ENCODE assay signal across 17 cellular contexts in the genomic region with DNA sequence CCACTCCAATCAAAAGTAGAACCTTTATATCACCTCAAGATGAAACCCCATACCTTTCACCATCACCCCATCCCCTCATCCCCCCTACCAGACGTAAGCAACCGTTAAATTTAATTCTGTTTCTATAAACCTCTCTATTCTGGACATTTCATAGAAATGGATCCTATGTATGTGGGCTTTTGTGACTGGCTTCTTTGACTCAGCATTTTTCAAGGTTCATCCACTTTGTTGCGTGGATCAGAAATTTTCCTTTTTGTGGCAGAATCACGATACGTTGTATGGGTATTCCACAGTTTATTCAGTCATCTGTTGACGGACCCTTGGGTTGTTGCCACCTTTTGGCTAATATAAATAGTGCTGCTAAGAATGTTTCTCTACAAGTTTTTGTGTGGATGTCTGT. TPM values are rescaled to one million over a fixed set of nuclear protein-coding genes. Genes with fewer than 3 reads are reported as not detected.
A peak's percentile ranks its signal among the peaks of the same experiment; 100 is the strongest.
DNase-seq lines count a peak whose midpoint lies in the region; ATAC-seq, FAIRE-seq and TF ChIP-seq lines count a peak whose summit lies in the region.
"Had no signal": no experiment of that assay in that cellular context is flagged by ENCODE, and none has a peak within 500 bp of the region (broad histone marks: within the 10 kb centered on the region; RNA-seq: fewer than 3 reads in every experiment).

No MANE protein-coding gene starts in this region.

- H3K27me3 Mint-ChIP-seq in natural killer cell (ENCODE audit: low read depth in 2 of 2), result no peaks in the 10 kb centered on the region
- H3K27me3 Mint-ChIP-seq in natural killer cell treated with Interleukin-12 subunit alpha and Interleukin-12 subunit beta and Interleukin-15 and Interleukin-18, amount 100 ng/mL, for 72 hours, result no peaks in the 10 kb centered on the region

- TF ChIP-seq EP300 in K562 (IDR thresholded peaks at IDR 0.05; ENCODE audit: low read length), result no peak

- peak overlapping the region; percentile 88 for H3K9ac ChIP-seq in Karpas-422 (ENCODE audit: low read length)
- H3K9ac ChIP-seq in K562 (ENCODE audit: insufficient read depth in 1 of 2, low read depth in 2 of 2, low read length in 2 of 2), result no peak overlapping the region

- no TSS peak for BruUV-seq in K562 (replicated peaks; lab: Mats Ljungman, UMichigan)

- CTCF ChIA-PET in K562 (lab: Yijun Ruan, JAX; ENCODE audit: low intra/inter-chr PET ratio), result no interaction called here

- in situ Hi-C loops in K562 (cut with MboI), result no loop called here

- 20% methylated on average over 6 of the region's 6 CpGs for WGBS in K562 (ENCODE audit: insufficient coverage, low coverage, missing lambda C conversion rate)
- 71 to 85% (median 80%) methylated on average over 6 of the region's 6 CpGs for WGBS in psoas muscle, 3 donors

- no peak overlapping the region for H2AFZ ChIP-seq in Karpas-422 (ENCODE audit: low read length)
- no peak overlapping the region for H2AFZ ChIP-seq in K562 (ENCODE audit: low read depth, low read length)
- H2AFZ ChIP-seq: GM23338 had no signal

- TF ChIP-seq RAD21 in K562 (CRISPR knock-in tag; conservative IDR thresholded peaks at IDR 0.05 in 1 of 2, IDR thresholded peaks at IDR 0.05 in 1 of 2), result no peak

- no peaks in the 10 kb centered on the region for H3K9me3 Mint-ChIP-seq in natural killer cell
- no peaks in the 10 kb centered on the region for H3K9me3 Mint-ChIP-seq in natural killer cell treated with Interleukin-12 subunit alpha and Interleukin-12 subunit beta and Interleukin-15 and Interleukin-18, amount 100 ng/mL, for 72 hours
- H3K9me3 Mint-ChIP-seq: CD4-positive, alpha-beta T cell; GM23338 had no signal

- H3K27ac Mint-ChIP-seq in natural killer cell, result no peak overlapping the region
- no peak overlapping the region for H3K27ac Mint-ChIP-seq in natural killer cell treated with Interleukin-12 subunit alpha and Interleukin-12 subunit beta and Interleukin-15 and Interleukin-18, amount 100 ng/mL, for 72 hours
- H3K27ac Mint-ChIP-seq: CD4-positive, alpha-beta T cell had no signal

- peak overlapping the region; percentile 28 for H3K4me3 Mint-ChIP-seq in natural killer cell
- H3K4me3 Mint-ChIP-seq in natural killer cell treated with Interleukin-12 subunit alpha and Interleukin-12 subunit beta and Interleukin-15 and Interleukin-18, amount 100 ng/mL, for 72 hours, result no peak overlapping the region
- H3K4me3 Mint-ChIP-seq: CD4-positive, alpha-beta T cell; GM23338 had no signal

- peak overlapping the region; percentile 91 for H3K4me2 ChIP-seq in Karpas-422 (ENCODE audit: low read depth, low read length, poor library complexity, severe bottlenecking)
- no peak overlapping the region for H3K4me2 ChIP-seq in K562 (ENCODE audit: insufficient read depth, low read length)
- H3K4me2 ChIP-seq: GM23338 had no signal

- TF ChIP-seq POLR2A in K562 (conservative IDR thresholded peaks at IDR 0.05), result no peak

- TF ChIP-seq CTCF in natural killer cell (IDR thresholded peaks at IDR 0.05), result no peak
- TF ChIP-seq CTCF in K562 (IDR thresholded peaks at IDR 0.05 in 2 of 3, conservative IDR thresholded peaks at IDR 0.05 in 1 of 3; ENCODE audit: insufficient read depth in 2 of 3, low read depth in 1 of 3, low read length in 3 of 3), result no peak
- no peak for TF ChIP-seq CTCF in psoas muscle (IDR thresholded peaks at IDR 0.05)

- DNase-seq in natural killer cell (no peak), Karpas-422 (no peak), K562 (ENCODE audit: extremely low read depth in 1 of 4, low spot score in 3 of 4) (no peak), NCI-H524 treated with DMSO at 0.1 percent for 48 hours (lab: John Stamatoyannopoulos, UW) (no peak), psoas muscle (no peak)
- DNase-seq in natural killer cell treated with Interleukin-12 subunit alpha and Interleukin-12 subunit beta and Interleukin-15 and Interleukin-18, amount 100 ng/mL, for 72 hours (ENCODE audit: low spot score), result no peak
- DNase-seq: 8988T; ACHN; C1 segment of cervical spinal cord; Calu3; CD4-positive, alpha-beta T cell; DMS 273 treated with DMSO at 0.1 percent for 48 hours; DMS79; H7 had no signal

- no peak for ATAC-seq in natural killer cell
- no peak for ATAC-seq in natural killer cell treated with Interleukin-12 subunit alpha and Interleukin-12 subunit beta and Interleukin-15 and Interleukin-18, amount 100 ng/mL, for 72 hours
- ATAC-seq in K562, result no peak
- no peak for ATAC-seq in psoas muscle
- no peak for ATAC-seq in HG03460 (IDR thresholded peaks at IDR 0.05; ENCODE audit: unreplicated experiment)
- ATAC-seq: GM23338 had no signal

- FAIRE-seq in K562 (lab: Jason Lieb, UNC), result no peak
- FAIRE-seq: GM12892 had no signal

- H3K27ac ChIP-seq in Karpas-422 (ENCODE audit: low read length), result peak overlapping the region; percentile 100
- no peak overlapping the region for H3K27ac ChIP-seq in K562 (ENCODE audit: extremely low read depth, low read depth, low read length)
- H3K27ac ChIP-seq in psoas muscle, result no peak overlapping the region

- peaks cover 75 to 81% of the 10 kb centered on the region in 2 donors for H3K4me1 Mint-ChIP-seq in natural killer cell
- peaks cover 46 to 61% of the 10 kb centered on the region in 2 donors for H3K4me1 Mint-ChIP-seq in natural killer cell treated with Interleukin-12 subunit alpha and Interleukin-12 subunit beta and Interleukin-15 and Interleukin-18, amount 100 ng/mL, for 72 hours (ENCODE audit: low read depth in 2 of 2)

- no peaks in the 10 kb centered on the region for H3K36me3 Mint-ChIP-seq in natural killer cell
- H3K36me3 Mint-ChIP-seq in natural killer cell treated with Interleukin-12 subunit alpha and Interleukin-12 subunit beta and Interleukin-15 and Interleukin-18, amount 100 ng/mL, for 72 hours, result peaks cover 4% of the 10 kb centered on the region

- POLR2A ChIA-PET in K562 (lab: Yijun Ruan, JAX), result no interaction called here

- H3K9me1 ChIP-seq in K562 (ENCODE audit: control insufficient read depth, insufficient read depth, low read length), result no peaks in the 10 kb centered on the region

- H3K4me1 ChIP-seq in Karpas-422 (ENCODE audit: low read length) (peaks cover 99% of the 10 kb centered on the region), K562 (replicated peaks in 1 of 2; ENCODE audit: control insufficient read depth in 2 of 2, insufficient read depth in 2 of 2, low read length in 2 of 2) (peaks cover 0 to 3% of the 10 kb centered on the region in 2 experiments; a peak in 2 of 5 replicates), psoas muscle (no peaks in the 10 kb centered on the region)

- no peaks in the 10 kb centered on the region for H3K27me3 ChIP-seq in Karpas-422 (ENCODE audit: low read length)
- peaks cover 1 to 35% of the 10 kb centered on the region in 2 experiments; a peak in 3 of 5 replicates for H3K27me3 ChIP-seq in K562 (ENCODE audit: control insufficient read depth in 2 of 2, insufficient read depth in 2 of 2, low read length in 2 of 2)
- no peaks in the 10 kb centered on the region for H3K27me3 ChIP-seq in psoas muscle (ENCODE audit: insufficient read depth in 3 of 3, low read length in 2 of 3)

- H3K36me3 ChIP-seq in Karpas-422 (ENCODE audit: insufficient read depth, low read length), result peaks cover 72% of the 10 kb centered on the region
- no peaks in the 10 kb centered on the region for H3K36me3 ChIP-seq in K562 (ENCODE audit: control insufficient read depth, insufficient read depth, low read length)
- no peaks in the 10 kb centered on the region for H3K36me3 ChIP-seq in psoas muscle (ENCODE audit: insufficient read depth in 1 of 2, low read depth in 1 of 2)

- peak overlapping the region; percentile 79 for H3K4me3 ChIP-seq in Karpas-422 (ENCODE audit: low read length)
- no peak overlapping the region for H3K4me3 ChIP-seq in K562
- H3K4me3 ChIP-seq in psoas muscle, result no peak overlapping the region
- H3K4me3 ChIP-seq: GM23338 had no signal

- intact Hi-C loops in natural killer cell (cut with micrococcal nuclease), result no loop called here
- intact Hi-C loops in K562 (cut with micrococcal nuclease), result no loop called here
- intact Hi-C loops in psoas muscle (cut with DNase I), result no loop called here

- H3K9me2 ChIP-seq in Karpas-422 (replicated peaks; ENCODE audit: insufficient read depth, low read length), result no peaks in the 10 kb centered on the region

- H3K79me2 ChIP-seq in Karpas-422 (ENCODE audit: low read length), result peaks cover 87% of the 10 kb centered on the region
- no peaks in the 10 kb centered on the region for H3K79me2 ChIP-seq in K562 (ENCODE audit: control insufficient read depth, insufficient read depth, low read length)

- H4K20me1 ChIP-seq in Karpas-422 (ENCODE audit: insufficient read depth, low read depth, low read length) (peaks cover 75% of the 10 kb centered on the region), K562 (replicated peaks; ENCODE audit: control insufficient read depth, insufficient read depth, low read length) (no peaks in the 10 kb centered on the region)

- H3K9me3 ChIP-seq in Karpas-422 (ENCODE audit: low read length), result no peaks in the 10 kb centered on the region
- no peaks in the 10 kb centered on the region for H3K9me3 ChIP-seq in K562 (replicated peaks; ENCODE audit: control insufficient read depth, insufficient read depth, low read depth, low read length)
- H3K9me3 ChIP-seq in psoas muscle, result no peaks in the 10 kb centered on the region

TF ChIP-seq in K562, 482 proteins besides CTCF, POLR2A, EP300 and RAD21 (continues in another document):
- no peak for TF ChIP-seq SMARCA5 (IDR thresholded peaks at IDR 0.05)

RNA-seq across cellular contexts. Expression of a gene that starts 8.6 kb away (rescaled TPM):
- total RNA-seq in natural killer cell (100 to 1,000 TPM; 250 to 298 (median 285) TPM), K562 (2014; rRNA removed) (1.7 and 4.0 TPM in 2 replicates), K562 (2014; rRNA removed; fragmentation: Illumina TruSeq; extraction: Trizol) (2.7 and 3.3 TPM in 2 replicates), K562 (2015; rRNA removed; fragmentation: Illumina TruSeq; extraction: Trizol) (3.9 and 4.0 TPM in 2 replicates), K562 (2021) (7.1 and 8.6 TPM in 2 replicates), psoas muscle (1 to 10 TPM; 2.5 to 4.8 (median 3.0) TPM)
- 100 to 1,000 TPM in 1 of 2 donors, 10 to 100 TPM in 1; 73.4 to 101 TPM for total RNA-seq in natural killer cell treated with Interleukin-12 subunit alpha and Interleukin-12 subunit beta and Interleukin-15 and Interleukin-18, amount 100 ng/mL, for 72 hours
- 574 and 580 TPM in 2 replicates for total RNA-seq in Karpas-422 (2014; rRNA removed; shearing (Covaris generic); ENCODE audit: low replicate concordance)
- total RNA-seq in K562 (2011; cell fraction: chromatin; rRNA removed; ENCODE audit: low replicate concordance), result 18.9 and 24.9 TPM in 2 replicates
- total RNA-seq in K562 (2011; cell fraction: nucleolus; rRNA removed), result 10.9 and 11.8 TPM in 2 replicates
- total RNA-seq in K562 (2011; cell fraction: nucleoplasm; rRNA removed), result 12.5 and 14.6 TPM in 2 replicates
- polyA plus RNA-seq in K562 (2011; rRNA removed) (4.2 and 7.9 TPM in 2 replicates), K562 (2014; fragmentation: Illumina TruSeq; extraction: Trizol) (2.6 and 3.1 TPM in 2 replicates), K562 (2014; fragmentation: Nextera tagmentation; extraction: Ambion mirVana) (1 to 10 TPM in 1 of 2 experiments, under 1 TPM in 1; 0.94 to 1.0 TPM), K562 (2014; rRNA removed) (1.9 TPM in 2 replicates), psoas muscle (1 to 10 TPM in 2 of 3 donors, under 1 TPM in 1; 0.96 to 1.2 (median 1.1) TPM)
- polyA plus RNA-seq in K562 (2011; cell fraction: cytosol; rRNA removed), result 3.7 and 4.9 TPM in 2 replicates
- 15.0 and 22.1 TPM in 2 replicates for polyA plus RNA-seq in K562 (2011; cell fraction: nucleus; rRNA removed)
- polyA plus RNA-seq in K562 (2012), result 3.7 and 12.8 TPM in 2 replicates
- 9.3 and 12.6 TPM in 2 replicates for polyA minus RNA-seq in K562 (2011; rRNA and poly(A)+ RNA removed)
- polyA minus RNA-seq in K562 (2011; cell fraction: cytosol; rRNA and poly(A)+ RNA removed), result 8.3 and 9.6 TPM in 2 replicates
- 11.0 and 21.5 TPM in 2 replicates for polyA minus RNA-seq in K562 (2011; cell fraction: nucleus; rRNA and poly(A)+ RNA removed)
